ENCODE assay signal across 8 cellular contexts in genomic region chr2:241149925-241150659, GRCh38. TPM values are rescaled to one million over a fixed set of nuclear protein-coding genes. Genes with fewer than 3 reads are reported as not detected.
DNase-seq lines count a peak whose midpoint lies in the region; ATAC-seq and TF ChIP-seq lines count a peak whose summit lies in the region.

Gene PPP1R7, plus strand, starts transcription at chr2:241150467. Its CDS starts 29 bp downstream, at chr2:241150496.

- peak within 1 kb of the TSS; percentile 67 to 86 (median 78); a peak in 21 of 22 replicates for H3K27ac ChIP-seq in BLaER1 treated with 17β-estradiol and CSF1 and Interleukin-3, amounts not matched to agents 10 nM and 100 nM
- H3K27ac ChIP-seq in colonic mucosa = peak within 1 kb of the TSS; percentile 77

- H3K27me3 ChIP-seq in BLaER1 treated with 17β-estradiol and CSF1 and Interleukin-3, amounts not matched to agents 10 nM and 100 nM = no peaks in the 10 kb centered on the region
- no peaks in the 10 kb centered on the region for H3K27me3 ChIP-seq in colonic mucosa

- H3K36me3 ChIP-seq in BLaER1 treated with 17β-estradiol and CSF1 and Interleukin-3, amounts not matched to agents 10 nM and 100 nM = peaks cover 3 to 19% (median 12%) of the 10 kb centered on the region in 11 experiments; a peak in 16 of 22 replicates
- peaks cover 5% of the 10 kb centered on the region for H3K36me3 ChIP-seq in colonic mucosa

- TF ChIP-seq CTCF in colonic mucosa (IDR thresholded peaks at IDR 0.05) = no peak

- ATAC-seq in HG03460 (IDR thresholded peaks at IDR 0.05; ENCODE audit: unreplicated experiment) = peak; percentile 66
- peak; percentile 86 for ATAC-seq in left colon

- peak within 1 kb of the TSS; percentile 81 to 99 (median 96) for H3K4me3 ChIP-seq in BLaER1 treated with 17β-estradiol and CSF1 and Interleukin-3, amounts not matched to agents 10 nM and 100 nM
- H3K4me3 ChIP-seq in colonic mucosa = peak within 1 kb of the TSS; percentile 95

- intact Hi-C loops in colonic mucosa (cut with DNase I) (no loop called here), left colon (cut with DNase I, micrococcal nuclease) (no loop called here)

- H3K9me3 ChIP-seq in BLaER1 treated with 17β-estradiol and CSF1 and Interleukin-3, amounts not matched to agents 10 nM and 100 nM (replicated peaks in 1 of 11) = no peaks in the 10 kb centered on the region
- no peaks in the 10 kb centered on the region for H3K9me3 ChIP-seq in colonic mucosa

- H3K4me1 ChIP-seq in BLaER1 treated with 17β-estradiol and CSF1 and Interleukin-3, amounts not matched to agents 10 nM and 100 nM = peaks cover 33 to 49% (median 42%) of the 10 kb centered on the region in 10 experiments
- H3K4me1 ChIP-seq in colonic mucosa = peaks cover 9% of the 10 kb centered on the region

- peaks cover 0 to 36% (median 20%) of the 10 kb centered on the region in 11 experiments; a peak in 16 of 22 replicates for H4K20me1 ChIP-seq in BLaER1 treated with 17β-estradiol and CSF1 and Interleukin-3, amounts not matched to agents 10 nM and 100 nM

- peak within 1 kb of the TSS; percentile 85 to 93 (median 89) for H3K9ac ChIP-seq in BLaER1 treated with 17β-estradiol and CSF1 and Interleukin-3, amounts not matched to agents 10 nM and 100 nM
- H3K9ac ChIP-seq in colonic mucosa (ENCODE audit: low read depth in 2 of 2, low read length in 2 of 2) = peak within 1 kb of the TSS; percentile 76 to 77

- DNase-seq in GM19240 (ENCODE audit: insufficient read length, low spot score) (peak; percentile 97), NCI-H526 (lab: John Stamatoyannopoulos, UW) (peak; percentile 94 to 99), colonic mucosa (peak; percentile 96), left colon (peak; percentile 94 to 95)
- DNase-seq in activated CD4-positive, alpha-beta T cell treated with anti-CD3 and anti-CD28 coated beads for 48 hours = peak; percentile 97
- peak; percentile 96 for DNase-seq in stimulated activated CD4-positive, alpha-beta T cell treated with anti-CD3 and anti-CD28 coated beads, Interleukin-1b, Interleukin-23, amount 100 ng/mL, for 48 hours

- peak within 1 kb of the TSS; percentile 82 to 100 (median 97) for H3K4me2 ChIP-seq in BLaER1 treated with 17β-estradiol and CSF1 and Interleukin-3, amounts not matched to agents 10 nM and 100 nM

RNA-seq across cellular contexts. Expression of gene PPP1R7, which starts in this region (rescaled TPM):
- total RNA-seq in colonic mucosa (10 to 100 TPM; 74.7 to 77.8 TPM), left colon (10 to 100 TPM; 56.0 to 58.7 TPM)

Comparison
In these comparisons a context has a peak if more than half of its experiments do, and no peak if none do; other contexts are left out.
1. Peak in every context shown above with its lines: DNase-seq, ATAC-seq, H3K4me3 ChIP-seq and H3K27ac ChIP-seq.